Comparison of ENCODE assay signal across 2 cellular contexts in genomic region chr7:112150823-112151641, GRCh38.
A peak's percentile ranks its signal among the peaks of the same experiment; 100 is the strongest.
TF ChIP-seq lines count a peak whose summit lies in the region.

No MANE protein-coding gene starts in this region.

TF ChIP-seq in HEK293, 187 proteins besides CTCF, POLR2A, EP300 and RAD21 (continued from another document and continues in another):
- TF ChIP-seq ZNF280C (tag by site-specific recombination; IDR thresholded peaks at IDR 0.05) (no peak), KLF1 (tag by site-specific recombination; IDR thresholded peaks at IDR 0.05) (no peak), ZNF843 (tag by site-specific recombination; IDR thresholded peaks at IDR 0.05) (peak; percentile 99), TCF7L2 (IDR thresholded peaks at IDR 0.05; ENCODE audit: borderline replicate concordance, low read depth, low read length) (peak; percentile 64; the same call in 1 of the 2 replicates), ZNF426 (tag by site-specific recombination; IDR thresholded peaks at IDR 0.05) (peak; percentile 9; the same call in 1 of the 2 replicates), BCL6B (tag by site-specific recombination; IDR thresholded peaks at IDR 0.05) (no peak), ZNF132 (tag by site-specific recombination; IDR thresholded peaks at IDR 0.05; ENCODE audit: borderline replicate concordance) (no peak), ZSCAN30 (tag by site-specific recombination; IDR thresholded peaks at IDR 0.05) (peak; percentile 97), GLIS2 (tag by site-specific recombination; IDR thresholded peaks at IDR 0.05) (peak; percentile 47; the same call in 1 of the 2 replicates), ZNF658 (tag by site-specific recombination; IDR thresholded peaks at IDR 0.05) (no peak), KLF17 (tag by site-specific recombination; IDR thresholded peaks at IDR 0.05) (no peak), ZNF768 (tag by site-specific recombination; IDR thresholded peaks at IDR 0.05) (no peak), HIC1 (tag by site-specific recombination; IDR thresholded peaks at IDR 0.05) (peak; percentile 90), GLI4 (tag by site-specific recombination; IDR thresholded peaks at IDR 0.05) (no peak), ZNF416 (tag by site-specific recombination; IDR thresholded peaks at IDR 0.05) (no peak), KLF7 (tag by site-specific recombination; IDR thresholded peaks at IDR 0.05; ENCODE audit: borderline replicate concordance) (peak; percentile 51; the same call in 1 of the 2 replicates)
- TF ChIP-seq, protein P1, sequence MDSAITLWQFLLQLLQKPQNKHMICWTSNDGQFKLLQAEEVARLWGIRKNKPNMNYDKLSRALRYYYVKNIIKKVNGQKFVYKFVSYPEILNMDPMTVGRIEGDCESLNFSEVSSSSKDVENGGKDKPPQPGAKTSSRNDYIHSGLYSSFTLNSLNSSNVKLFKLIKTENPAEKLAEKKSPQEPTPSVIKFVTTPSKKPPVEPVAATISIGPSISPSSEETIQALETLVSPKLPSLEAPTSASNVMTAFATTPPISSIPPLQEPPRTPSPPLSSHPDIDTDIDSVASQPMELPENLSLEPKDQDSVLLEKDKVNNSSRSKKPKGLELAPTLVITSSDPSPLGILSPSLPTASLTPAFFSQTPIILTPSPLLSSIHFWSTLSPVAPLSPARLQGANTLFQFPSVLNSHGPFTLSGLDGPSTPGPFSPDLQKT (IDR thresholded peaks at IDR 0.05; ENCODE audit: borderline replicate concordance, low read depth, low read length) = no peak
- TF ChIP-seq, protein P2, sequence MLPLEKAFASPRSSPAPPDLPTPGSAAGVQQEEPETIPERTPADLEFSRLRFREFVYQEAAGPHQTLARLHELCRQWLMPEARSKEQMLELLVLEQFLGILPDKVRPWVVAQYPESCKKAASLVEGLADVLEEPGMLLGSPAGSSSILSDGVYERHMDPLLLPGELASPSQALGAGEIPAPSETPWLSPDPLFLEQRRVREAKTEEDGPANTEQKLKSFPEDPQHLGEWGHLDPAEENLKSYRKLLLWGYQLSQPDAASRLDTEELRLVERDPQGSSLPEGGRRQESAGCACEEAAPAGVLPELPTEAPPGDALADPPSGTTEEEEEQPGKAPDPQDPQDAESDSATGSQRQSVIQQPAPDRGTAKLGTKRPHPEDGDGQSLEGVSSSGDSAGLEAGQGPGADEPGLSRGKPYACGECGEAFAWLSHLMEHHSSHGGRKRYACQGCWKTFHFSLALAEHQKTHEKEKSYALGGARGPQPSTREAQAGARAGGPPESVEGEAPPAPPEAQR (tag by site-specific recombination; IDR thresholded peaks at IDR 0.05) = no peak
- TF ChIP-seq, protein P3, sequence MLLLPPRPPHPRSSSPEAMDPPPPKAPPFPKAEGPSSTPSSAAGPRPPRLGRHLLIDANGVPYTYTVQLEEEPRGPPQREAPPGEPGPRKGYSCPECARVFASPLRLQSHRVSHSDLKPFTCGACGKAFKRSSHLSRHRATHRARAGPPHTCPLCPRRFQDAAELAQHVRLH (tag by site-specific recombination; IDR thresholded peaks at IDR 0.05) = peak; percentile 88

TF ChIP-seq in SK-N-SH, 30 proteins besides CTCF, POLR2A, EP300 and RAD21 (continued from another document):
- TF ChIP-seq FOSL2 (IDR thresholded peaks at IDR 0.05; ENCODE audit: borderline replicate concordance, low read depth) = 0 out of 2 replicates have a peak, but pooled peaks have one; percentile 33
